ENCODE assay signal across 27 cellular contexts in the genomic region with DNA sequence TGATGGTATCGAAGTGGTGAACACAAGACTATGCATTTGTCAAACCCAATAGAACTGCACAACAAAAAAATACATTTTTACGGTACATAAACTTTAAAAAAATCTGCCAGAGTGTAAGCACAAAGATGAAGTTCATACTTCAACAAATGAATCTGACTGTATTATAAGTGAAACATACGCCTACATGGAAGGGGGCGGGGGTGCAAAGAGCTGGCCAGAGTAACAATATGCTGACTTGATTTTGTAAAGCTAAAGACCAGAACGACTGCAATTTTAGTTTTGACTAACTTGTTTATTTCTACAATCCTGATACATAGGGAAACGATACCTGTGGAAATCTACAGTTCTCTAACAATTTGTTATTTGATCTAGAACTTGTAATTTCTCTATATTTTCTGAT.
DNase-seq lines count a peak whose midpoint lies in the region; ATAC-seq and TF ChIP-seq lines count a peak whose summit lies in the region.
"Had no signal": no experiment of that assay in that cellular context is flagged by ENCODE, and none has a peak within 500 bp of the region (broad histone marks: within the 10 kb centered on the region; RNA-seq: fewer than 3 reads in every experiment).

No MANE protein-coding gene starts in this region.

- DNase-seq in Right ventricle myocardium inferior (ENCODE audit: missing footprints) (peak; percentile 53), left ventricle myocardium superior (no peak), Ammon's horn (ENCODE audit: low spot score) (no peak)
- DNase-seq: 8988T; ACHN; AML-193; BE2C; C1 segment of cervical spinal cord; Caco-2; Calu3; CD4-positive, alpha-beta memory T cell; CD4-positive, alpha-beta T cell; CD4-positive, CD25-positive, alpha-beta regulatory T cell; CD8-positive, alpha-beta memory T cell; CD8-positive, alpha-beta T cell; COR-L47; DMS 273 treated with DMSO at 0.1 percent for 48 hours; DMS153; DMS53; DMS79; DMS79 treated with DMSO at 0.1 percent for 48 hours; DND-41; EL had no signal

- intact Hi-C loops in Right ventricle myocardium inferior (cut with DNase I) = no loop called here
- intact Hi-C loops in left ventricle myocardium superior (cut with micrococcal nuclease) = no loop called here

- H3K27ac Mint-ChIP-seq in brain = peak overlapping the region in 4 of 5 experiments; percentile 5 to 82 (median 24)
- H3K27ac Mint-ChIP-seq: B cell; CD14-positive monocyte; CD4-positive, alpha-beta T cell; CD4-positive, CD25-positive, alpha-beta regulatory T cell; CD8-positive, alpha-beta memory T cell; CD8-positive, alpha-beta T cell had no signal

- H3K27me3 Mint-ChIP-seq in brain = peaks cover 3% of the 10 kb centered on the region
- H3K27me3 Mint-ChIP-seq: B cell; CD4-positive, alpha-beta memory T cell; CD4-positive, alpha-beta T cell; CD4-positive, CD25-positive, alpha-beta regulatory T cell; CD8-positive, alpha-beta memory T cell had no signal

- H3K36me3 Mint-ChIP-seq in brain = no peaks in the 10 kb centered on the region
- H3K36me3 Mint-ChIP-seq: CD14-positive monocyte; CD4-positive, alpha-beta memory T cell; CD4-positive, CD25-positive, alpha-beta regulatory T cell; CD8-positive, alpha-beta memory T cell; CD8-positive, alpha-beta T cell had no signal

- ATAC-seq in Right ventricle myocardium inferior = no peak
- ATAC-seq in left ventricle myocardium superior = no peak
- ATAC-seq: A549; CD8-positive, alpha-beta T cell had no signal

- peaks cover 36% of the 10 kb centered on the region for H3K4me1 Mint-ChIP-seq in brain
- H3K4me1 Mint-ChIP-seq: B cell; CD14-positive monocyte; CD4-positive, alpha-beta memory T cell; CD4-positive, CD25-positive, alpha-beta regulatory T cell; CD8-positive, alpha-beta memory T cell had no signal

- no peak for TF ChIP-seq CTCF in brain (conservative IDR thresholded peaks at IDR 0.05)

- peak overlapping the region in 1 of 5 experiments; percentile 9 for H3K4me3 Mint-ChIP-seq in brain
- H3K4me3 Mint-ChIP-seq: B cell; CD14-positive monocyte; CD4-positive, alpha-beta T cell; CD4-positive, CD25-positive, alpha-beta regulatory T cell; CD8-positive, alpha-beta memory T cell; CD8-positive, alpha-beta T cell had no signal

- H3K9me3 Mint-ChIP-seq in brain = peaks cover 4 to 17% (median 8%) of the 10 kb centered on the region in 5 experiments
